In genomic region chr9:16619341-16619740, GRCh38 we compare ENCODE assay signal across 16 cellular contexts.
DNase-seq lines count a peak whose midpoint lies in the region; ATAC-seq, FAIRE-seq and TF ChIP-seq lines count a peak whose summit lies in the region.
"Had no signal": no experiment of that assay in that cellular context is flagged by ENCODE, and none has a peak within 500 bp of the region (broad histone marks: within the 10 kb centered on the region; RNA-seq: fewer than 3 reads in every experiment).

No MANE protein-coding gene starts in this region.

- peaks cover 3% of the 10 kb centered on the region for H3K27me3 Mint-ChIP-seq in GM23338 (ENCODE audit: insufficient read depth, low read depth, poor library complexity)

- H3K79me2 ChIP-seq in GM23338 (replicated peaks; ENCODE audit: insufficient read depth) (peaks cover 4% of the 10 kb centered on the region; the same call in 1 of the 2 replicates), hepatocyte (peaks cover 6% of the 10 kb centered on the region)

- H3K27ac Mint-ChIP-seq in GM23338: peak overlapping the region; percentile 54; the same call in 1 of the 2 replicates

- TF ChIP-seq CTCF in GM23338 (conservative IDR thresholded peaks at IDR 0.05; ENCODE audit: low read depth in 2 of 2): no peak
- TF ChIP-seq CTCF in astrocyte of the spinal cord (IDR thresholded peaks at IDR 0.05; ENCODE audit: low read depth, low read length): no peak
- TF ChIP-seq CTCF in hepatocyte (IDR thresholded peaks at IDR 0.05; ENCODE audit: poor library complexity): no peak
- TF ChIP-seq CTCF in GM13977 (IDR thresholded peaks at IDR 0.05; ENCODE audit: extremely low read depth, insufficient read depth, missing control alignments): no peak
- TF ChIP-seq CTCF in vagina (IDR thresholded peaks at IDR 0.05): no peak

- H3K9me2 ChIP-seq in GM23338 (ENCODE audit: insufficient read depth) (no peaks in the 10 kb centered on the region), hepatocyte (replicated peaks; ENCODE audit: insufficient read depth) (no peaks in the 10 kb centered on the region)

- H3K4me1 ChIP-seq in GM23338 (ENCODE audit: insufficient read depth) (peaks cover 34% of the 10 kb centered on the region), hepatocyte (ENCODE audit: insufficient read depth) (peaks cover 16% of the 10 kb centered on the region), vagina (peaks cover 6% of the 10 kb centered on the region)

- H3K27ac ChIP-seq in GM23338 (ENCODE audit: low read depth): no peak overlapping the region
- no peak overlapping the region for H3K27ac ChIP-seq in hepatocyte
- H3K27ac ChIP-seq in vagina: no peak overlapping the region
- H3K27ac ChIP-seq: HL-60, SJSA1 had no signal

- H3K36me3 ChIP-seq in GM23338 (ENCODE audit: insufficient read depth) (no peaks in the 10 kb centered on the region), hepatocyte (replicated peaks; ENCODE audit: insufficient read depth, low read depth) (no peaks in the 10 kb centered on the region), vagina (no peaks in the 10 kb centered on the region)
- H3K36me3 ChIP-seq: BE2C, SJSA1 had no signal

- intact Hi-C loops in vagina (cut with DNase I): no loop called here

- H4K20me1 ChIP-seq in GM23338 (replicated peaks; ENCODE audit: insufficient read depth) (no peaks in the 10 kb centered on the region), hepatocyte (ENCODE audit: insufficient read depth, poor library complexity, severe bottlenecking) (no peaks in the 10 kb centered on the region)

- H3K9me3 Mint-ChIP-seq in GM23338: no peaks in the 10 kb centered on the region

- H3K4me3 Mint-ChIP-seq in GM23338: no peak overlapping the region

- no peak overlapping the region for H3K4me3 ChIP-seq in GM23338
- H3K4me3 ChIP-seq in astrocyte of the spinal cord (ENCODE audit: low read depth, low read length): no peak overlapping the region
- H3K4me3 ChIP-seq in hepatocyte: no peak overlapping the region
- H3K4me3 ChIP-seq in vagina: no peak overlapping the region
- H3K4me3 ChIP-seq: SJSA1 had no signal

- no peak for FAIRE-seq in RCC 7860 (lab: Jason Lieb, UNC)

- no peaks in the 10 kb centered on the region for H3F3A ChIP-seq in GM23338 (replicated peaks; ENCODE audit: low read depth)

- H3K4me2 ChIP-seq in GM23338 (no peak overlapping the region), hepatocyte (peak overlapping the region; percentile 7)

- no peaks in the 10 kb centered on the region for H3K36me3 Mint-ChIP-seq in GM23338 (ENCODE audit: low read depth)

- no peak for DNase-seq in GM23338 (ENCODE audit: low spot score)
- DNase-seq in astrocyte of the spinal cord (ENCODE audit: low read depth, low spot score): peak; percentile 57
- no peak for DNase-seq in hepatocyte (ENCODE audit: low spot score)
- DNase-seq in smooth muscle cell of the brain vasculature (ENCODE audit: low read depth, low spot score): peak; percentile 58
- no peak for DNase-seq in GM13977 (ENCODE audit: low spot score)
- DNase-seq in vagina (ENCODE audit: extremely low spot score in 2 of 2): no peak
- DNase-seq in RCC 7860 (ENCODE audit: low spot score): no peak
- no peak for DNase-seq in NCI-H2081 (lab: John Stamatoyannopoulos, UW)
- DNase-seq: BE2C, KBM-7, NCI-H1048, NCI-H146, NCI-H226, NCI-H526 had no signal

- in situ Hi-C loops in astrocyte of the spinal cord (cut with HindIII; ENCODE audit: low sequenced_read_pairs): no loop called here
- in situ Hi-C loops in GM13977 (cut with MboI; ENCODE audit: low pct_unique_long_range_greater_than_20kb, low sequenced_read_pairs, unreplicated experiment): no loop called here

- H3K9me3 ChIP-seq in hepatocyte (ENCODE audit: low read depth): no peaks in the 10 kb centered on the region
- no peaks in the 10 kb centered on the region for H3K9me3 ChIP-seq in vagina
- H3K9me3 ChIP-seq: BE2C, SJSA1 had no signal

- H3K27me3 ChIP-seq in GM23338 (ENCODE audit: insufficient read depth) (no peaks in the 10 kb centered on the region), hepatocyte (no peaks in the 10 kb centered on the region), vagina (no peaks in the 10 kb centered on the region)
- H3K27me3 ChIP-seq: BE2C, SJSA1 had no signal

- H3K4me1 Mint-ChIP-seq in GM23338: peaks cover 52% of the 10 kb centered on the region

- H2AFZ ChIP-seq in GM23338 (no peak overlapping the region), hepatocyte (no peak overlapping the region)

- ATAC-seq in GM23338: no peak

- no peak for TF ChIP-seq POLR2A in vagina (IDR thresholded peaks at IDR 0.05)

TF ChIP-seq in GM23338, 12 proteins besides CTCF, POLR2A, EP300 and RAD21 (continues in another document):
- TF ChIP-seq POLR2AphosphoS5 (IDR thresholded peaks at IDR 0.05; ENCODE audit: low read depth) (no peak), REST (IDR thresholded peaks at IDR 0.05; ENCODE audit: unreplicated experiment) (no peak), JUNB (IDR thresholded peaks at IDR 0.05; ENCODE audit: unreplicated experiment) (no peak), STAT1 (IDR thresholded peaks at IDR 0.05; ENCODE audit: unreplicated experiment) (no peak), ZNF114 (CRISPR knock-in tag; IDR thresholded peaks at IDR 0.05) (no peak), EZH2 (IDR thresholded peaks at IDR 0.05; ENCODE audit: low read depth, unreplicated experiment) (no peak)

Comparison
In these comparisons a context has a peak if more than half of its experiments do, and no peak if none do; other contexts are left out.
1. DNase-seq: peak in astrocyte of the spinal cord (single experiment) and smooth muscle cell of the brain vasculature (single experiment); none in GM23338 (single experiment), hepatocyte (single experiment), GM13977 (single experiment), vagina (0 of 2), RCC 7860 (single experiment) and NCI-H2081 (0 of 2).